22 cellular contexts compared by ENCODE assay signal in the genomic region with DNA sequence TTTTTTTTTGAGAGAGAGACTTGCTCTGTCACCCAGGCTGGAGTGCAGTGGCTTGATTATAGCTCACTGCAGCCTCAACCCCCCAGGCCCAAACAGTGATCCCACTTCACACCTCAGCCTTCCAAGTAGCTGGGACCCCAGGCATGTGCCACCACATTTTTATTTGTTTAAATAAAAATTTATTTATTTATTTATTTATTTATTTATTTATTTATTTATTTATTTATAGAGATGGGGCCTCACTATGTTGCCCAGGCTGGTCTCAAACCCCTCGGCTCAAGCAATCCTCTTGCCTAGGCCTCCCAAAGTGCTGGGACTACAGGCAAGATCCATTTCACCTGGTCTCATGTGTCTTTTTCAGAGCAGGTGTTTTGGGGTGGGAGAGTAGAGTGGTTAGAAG. TPM values are rescaled to one million over a fixed set of nuclear protein-coding genes. Genes with fewer than 3 reads are reported as not detected.
DNase-seq lines count a peak whose midpoint lies in the region; ATAC-seq, FAIRE-seq and TF ChIP-seq lines count a peak whose summit lies in the region.
"Had no signal": no experiment of that assay in that cellular context is flagged by ENCODE, and none has a peak within 500 bp of the region (broad histone marks: within the 10 kb centered on the region; RNA-seq: fewer than 3 reads in every experiment).

No MANE protein-coding gene starts in this region.

- TF ChIP-seq EP300 in A549 (IDR thresholded peaks at IDR 0.05) = no peak
- no peak for TF ChIP-seq EP300 in K562 (IDR thresholded peaks at IDR 0.05; ENCODE audit: low read length)

- no peaks in the 10 kb centered on the region for H3K79me2 ChIP-seq in K562 (ENCODE audit: control insufficient read depth, insufficient read depth, low read length)

- H3K27ac ChIP-seq in A549 (no peak overlapping the region), HEK293 (ENCODE audit: extremely low read depth, low read depth, low read length) (no peak overlapping the region), K562 (ENCODE audit: extremely low read depth, low read depth, low read length) (no peak overlapping the region), psoas muscle (peak overlapping the region; percentile 96), prostate gland (no peak overlapping the region)
- H3K27ac ChIP-seq: BLaER1 treated with 17β-estradiol and CSF1 and Interleukin-3, amounts not matched to agents 10 nM and 100 nM; C4-2B had no signal

- TF ChIP-seq RAD21 in A549 (conservative IDR thresholded peaks at IDR 0.05 in 1 of 2, IDR thresholded peaks at IDR 0.05 in 1 of 2) (no peak), K562 (CRISPR knock-in tag; conservative IDR thresholded peaks at IDR 0.05 in 1 of 2, IDR thresholded peaks at IDR 0.05 in 1 of 2) (no peak)

- H3K4me3 ChIP-seq in A549 = no peak overlapping the region
- no peak overlapping the region for H3K4me3 ChIP-seq in HEK293 (ENCODE audit: low read depth, low read length)
- no peak overlapping the region for H3K4me3 ChIP-seq in K562
- H3K4me3 ChIP-seq in psoas muscle = no peak overlapping the region
- H3K4me3 ChIP-seq in prostate gland = no peak overlapping the region
- H3K4me3 ChIP-seq: BLaER1 treated with 17β-estradiol and CSF1 and Interleukin-3, amounts not matched to agents 10 nM and 100 nM had no signal

- no peak overlapping the region for H2AFZ ChIP-seq in K562 (ENCODE audit: low read depth, low read length)

- H3K27me3 ChIP-seq in K562 (ENCODE audit: control insufficient read depth in 2 of 2, insufficient read depth in 2 of 2, low read length in 2 of 2) = no peaks in the 10 kb centered on the region
- no peaks in the 10 kb centered on the region for H3K27me3 ChIP-seq in psoas muscle (ENCODE audit: insufficient read depth in 3 of 3, low read length in 2 of 3)
- no peaks in the 10 kb centered on the region for H3K27me3 ChIP-seq in prostate gland (replicated peaks; ENCODE audit: insufficient read depth)
- H3K27me3 ChIP-seq: BLaER1 treated with 17β-estradiol and CSF1 and Interleukin-3, amounts not matched to agents 10 nM and 100 nM had no signal

- H3K9ac ChIP-seq in K562 (ENCODE audit: insufficient read depth in 1 of 2, low read depth in 2 of 2, low read length in 2 of 2) = no peak overlapping the region
- H3K9ac ChIP-seq: BLaER1 treated with 17β-estradiol and CSF1 and Interleukin-3, amounts not matched to agents 10 nM and 100 nM had no signal

- in situ Hi-C loops in K562 (cut with MboI) = no loop called here

- ATAC-seq in A549 = no peak
- ATAC-seq in K562 = no peak
- ATAC-seq in psoas muscle = no peak
- ATAC-seq: CD8-positive, alpha-beta T cell had no signal

- BruUV-seq in K562 (replicated peaks; lab: Mats Ljungman, UMichigan) = no TSS peak

- no peaks in the 10 kb centered on the region; the same call in 2 of the 3 replicates for H3K9me3 ChIP-seq in A549
- no peaks in the 10 kb centered on the region for H3K9me3 ChIP-seq in HEK293 (ENCODE audit: control insufficient read depth, insufficient read depth, low read depth, low read length)
- H3K9me3 ChIP-seq in K562 (replicated peaks; ENCODE audit: control insufficient read depth, insufficient read depth, low read depth, low read length) = no peaks in the 10 kb centered on the region
- peaks cover 10% of the 10 kb centered on the region for H3K9me3 ChIP-seq in psoas muscle
- no peaks in the 10 kb centered on the region for H3K9me3 ChIP-seq in prostate gland

- TF ChIP-seq CTCF in A549 (IDR thresholded peaks at IDR 0.05) (no peak), HEK293 (tag by site-specific recombination; IDR thresholded peaks at IDR 0.05) (no peak), K562 (IDR thresholded peaks at IDR 0.05 in 2 of 3, conservative IDR thresholded peaks at IDR 0.05 in 1 of 3; ENCODE audit: insufficient read depth in 2 of 3, low read depth in 1 of 3, low read length in 3 of 3) (no peak), psoas muscle (IDR thresholded peaks at IDR 0.05) (no peak), prostate gland (IDR thresholded peaks at IDR 0.05) (no peak)

- no peak for FAIRE-seq in A549 (lab: Jason Lieb, UNC)
- FAIRE-seq in K562 (lab: Jason Lieb, UNC) = no peak
- FAIRE-seq: A204.1, D721Med, G401.6, GM12891, GM19239 had no signal

- TF ChIP-seq POLR2A in A549 (IDR thresholded peaks at IDR 0.05; ENCODE audit: low read length) (no peak), K562 (conservative IDR thresholded peaks at IDR 0.05) (no peak), prostate gland (IDR thresholded peaks at IDR 0.05) (no peak)

- H3K9me1 ChIP-seq in K562 (ENCODE audit: control insufficient read depth, insufficient read depth, low read length) = no peaks in the 10 kb centered on the region

- H3K36me3 ChIP-seq in HEK293 (ENCODE audit: control insufficient read depth in 2 of 2, insufficient read depth in 1 of 2, low read length in 2 of 2) = no peaks in the 10 kb centered on the region
- no peaks in the 10 kb centered on the region for H3K36me3 ChIP-seq in K562 (ENCODE audit: control insufficient read depth, insufficient read depth, low read length)
- H3K36me3 ChIP-seq in psoas muscle (ENCODE audit: insufficient read depth in 1 of 2, low read depth in 1 of 2) = peaks cover 0 to 13% of the 10 kb centered on the region in 2 donors
- H3K36me3 ChIP-seq in prostate gland = no peaks in the 10 kb centered on the region

- POLR2A ChIA-PET in A549 (lab: Yijun Ruan, JAX) (no interaction called here), HEK293 (lab: Yijun Ruan, JAX) (no interaction called here), K562 (lab: Yijun Ruan, JAX) (interaction anchor here (1.7 kb wide), 1 partner anchor 10 kb away, joined by 5 read pairs; no protein-coding TSS in a partner anchor)

- CTCF ChIA-PET in A549 (lab: Yijun Ruan, JAX) = interaction anchor here (2.2 kb wide), 1 partner anchor 10 kb away, joined by 9 read pairs; no protein-coding TSS in a partner anchor
- CTCF ChIA-PET in HEK293 (lab: Yijun Ruan, JAX) = interaction anchor here (1.5 kb wide), 1 partner anchor 10 kb away, joined by 5 read pairs; no protein-coding TSS in a partner anchor
- CTCF ChIA-PET in K562 (lab: Yijun Ruan, JAX; ENCODE audit: low intra/inter-chr PET ratio) = no interaction called here

- H3K4me2 ChIP-seq in A549 = no peak overlapping the region
- H3K4me2 ChIP-seq in K562 (ENCODE audit: insufficient read depth, low read length) = no peak overlapping the region
- H3K4me2 ChIP-seq: BLaER1 treated with 17β-estradiol and CSF1 and Interleukin-3, amounts not matched to agents 10 nM and 100 nM had no signal

- no peaks in the 10 kb centered on the region for H3K4me1 ChIP-seq in A549
- no peaks in the 10 kb centered on the region for H3K4me1 ChIP-seq in HEK293 (ENCODE audit: control insufficient read depth, insufficient read depth, low read length)
- no peaks in the 10 kb centered on the region for H3K4me1 ChIP-seq in K562 (replicated peaks in 1 of 2; ENCODE audit: control insufficient read depth in 2 of 2, insufficient read depth in 2 of 2, low read length in 2 of 2)
- peaks cover 35% of the 10 kb centered on the region for H3K4me1 ChIP-seq in psoas muscle
- no peaks in the 10 kb centered on the region for H3K4me1 ChIP-seq in prostate gland (replicated peaks)
- H3K4me1 ChIP-seq: BLaER1 treated with 17β-estradiol and CSF1 and Interleukin-3, amounts not matched to agents 10 nM and 100 nM; Caco-2 had no signal

- 53% methylated on average over 1 of the region's 1 CpG for WGBS in A549 (ENCODE audit: missing lambda C conversion rate)
- WGBS in K562 (ENCODE audit: insufficient coverage, low coverage, missing lambda C conversion rate) = 11% methylated on average over 1 of the region's 1 CpG
- 60 to 67% (median 62%) methylated on average over 1 of the region's 1 CpG for WGBS in psoas muscle, 3 donors
- 91% methylated on average over 1 of the region's 1 CpG for WGBS in prostate gland

- DNase-seq in A549 (ENCODE audit: low read depth in 1 of 2, low spot score in 1 of 2) (no peak), K562 (ENCODE audit: extremely low read depth in 1 of 4, low spot score in 3 of 4) (no peak), psoas muscle (no peak), NCI-H526 treated with DMSO at 0.1 percent for 48 hours (lab: John Stamatoyannopoulos, UW) (no peak), NCI-H446 (lab: John Stamatoyannopoulos, UW) (no peak), prostate gland (ENCODE audit: low spot score) (no peak)
- no peak for DNase-seq in activated CD4-positive, alpha-beta T cell treated with anti-CD3 and anti-CD28 coated beads for 4 hours
- DNase-seq: 8988T; AML-193; Caco-2; Calu3; CD4-positive, alpha-beta T cell; CD8-positive, alpha-beta T cell; GF-D8 had no signal

- no peaks in the 10 kb centered on the region for H4K20me1 ChIP-seq in K562 (replicated peaks; ENCODE audit: control insufficient read depth, insufficient read depth, low read length)
- H4K20me1 ChIP-seq: BLaER1 treated with 17β-estradiol and CSF1 and Interleukin-3, amounts not matched to agents 10 nM and 100 nM had no signal

- intact Hi-C loops in K562 (cut with micrococcal nuclease) = no loop called here
- intact Hi-C loops in psoas muscle (cut with DNase I) = no loop called here
- intact Hi-C loops in prostate gland (cut with DNase I) = no loop called here

RNA-seq across cellular contexts. Expression of a gene that starts 15.5 kb away (rescaled TPM):
- polyA plus RNA-seq in A549 (2011; rRNA removed) = 1.1 and 1.8 TPM in 2 replicates
- polyA plus RNA-seq in A549 (2012; cell fraction: cytosol; rRNA removed) = 0.32 and 0.37 TPM in 2 replicates
- 2.3 and 3.5 TPM in 2 replicates for polyA plus RNA-seq in A549 (2012; cell fraction: nucleus; rRNA removed)
- 0.25 to 0.58 TPM (median 0.25 TPM) in 3 replicates for polyA plus RNA-seq in A549 (2017; fragmentation: RNase III; extraction: RNeasy Plus Mini Kit Qiagen cat#74134 plus additional on column Dnase treatment)
- polyA minus RNA-seq in A549 (2011; rRNA and poly(A)+ RNA removed) = 0.68 TPM in 1 of 2 replicates, not detected in the other
- total RNA-seq in K562 (2011; cell fraction: chromatin; rRNA removed; ENCODE audit: low replicate concordance) = 1.1 and 2.1 TPM in 2 replicates
- total RNA-seq in K562 (2011; cell fraction: nucleolus; rRNA removed) = 0.39 and 0.67 TPM in 2 replicates
- total RNA-seq in K562 (2011; cell fraction: nucleoplasm; rRNA removed) = 0.88 and 0.92 TPM in 2 replicates
- 0.18 TPM in 1 of 2 replicates, not detected in the other for total RNA-seq in K562 (2014; rRNA removed)
- total RNA-seq in K562 (2014; rRNA removed; fragmentation: Illumina TruSeq; extraction: Trizol) = 0.35 TPM in 1 of 2 replicates, not detected in the other
- 0.25 and 0.41 TPM in 2 replicates for total RNA-seq in K562 (2015; rRNA removed; fragmentation: Illumina TruSeq; extraction: Trizol)
- 0.33 TPM in 1 of 2 replicates, not detected in the other for total RNA-seq in K562 (2021)
- 0.07 and 0.39 TPM in 2 replicates for polyA plus RNA-seq in K562 (2011; rRNA removed)
- 0.28 and 0.72 TPM in 2 replicates for polyA plus RNA-seq in K562 (2011; cell fraction: cytosol; rRNA removed)
- polyA plus RNA-seq in K562 (2011; cell fraction: nucleus; rRNA removed) = 0.92 and 2.7 TPM in 2 replicates
- 0.21 and 1.1 TPM in 2 replicates for polyA plus RNA-seq in K562 (2012)
- 0.22 and 0.34 TPM in 2 replicates for polyA plus RNA-seq in K562 (2014; fragmentation: Illumina TruSeq; extraction: Trizol)
- polyA plus RNA-seq in K562 (2014; fragmentation: Nextera tagmentation; extraction: Ambion mirVana) = under 1 TPM in 1 of 2 experiments, not detected in 1; 0.20 TPM
- 0.03 and 0.04 TPM in 2 replicates for polyA plus RNA-seq in K562 (2014; rRNA removed)
- polyA minus RNA-seq in K562 (2011; rRNA and poly(A)+ RNA removed) = 0.24 TPM in 1 of 2 replicates, not detected in the other
- not detected in 2 replicates for polyA minus RNA-seq in K562 (2011; cell fraction: cytosol; rRNA and poly(A)+ RNA removed)
- 0.33 TPM in 1 of 2 replicates, not detected in the other for polyA minus RNA-seq in K562 (2011; cell fraction: nucleus; rRNA and poly(A)+ RNA removed)
- total RNA-seq in psoas muscle = 100 to 1,000 TPM; 216 to 413 (median 266) TPM
- 100 to 1,000 TPM; 114 to 214 (median 154) TPM for polyA plus RNA-seq in psoas muscle
- total RNA-seq in prostate gland = 10 to 100 TPM in 1 of 2 donors, 1 to 10 TPM in 1; 5.3 to 15.1 TPM

Comparison
In these comparisons a context has a peak if more than half of its experiments do, and no peak if none do; other contexts are left out.
1. RNA of a gene that starts 15.5 kb away (total RNA-seq): 216 to 413 TPM in psoas muscle; 5.3 to 15.1 TPM in prostate gland and 0.18 to 2.1 TPM in K562; every median in the first group is over 10 times any median in the second.